Comparison of ENCODE assay signal across 13 cellular contexts in the genomic region with DNA sequence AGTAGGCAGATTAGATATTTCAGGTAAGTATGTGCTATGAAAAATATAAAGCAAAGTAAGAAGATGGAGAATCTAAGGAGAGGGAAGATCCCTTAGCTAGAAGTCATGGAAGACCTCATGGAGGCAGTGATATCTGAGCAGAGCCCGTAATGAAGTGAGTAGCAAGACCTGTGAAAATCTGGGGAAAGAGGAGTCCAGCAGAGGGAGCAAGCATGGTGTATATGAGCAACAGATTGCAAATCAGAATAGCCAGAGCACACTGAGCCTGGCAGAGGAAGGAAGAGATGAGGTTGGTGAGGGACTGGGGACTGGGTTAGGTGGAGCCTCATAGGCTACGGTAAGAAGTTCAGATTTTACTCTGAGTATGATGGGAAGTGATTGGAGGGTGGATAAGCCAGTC. TPM values are rescaled to one million over a fixed set of nuclear protein-coding genes. Genes with fewer than 3 reads are reported as not detected.
A peak's percentile ranks its signal among the peaks of the same experiment; 100 is the strongest.
DNase-seq lines count a peak whose midpoint lies in the region; ATAC-seq, FAIRE-seq and TF ChIP-seq lines count a peak whose summit lies in the region.
"Had no signal": no experiment of that assay in that cellular context is flagged by ENCODE, and none has a peak within 500 bp of the region (broad histone marks: within the 10 kb centered on the region; RNA-seq: fewer than 3 reads in every experiment).

No MANE protein-coding gene starts in this region.

- H4K20me1 ChIP-seq in MM.1S (ENCODE audit: insufficient read depth, low read length) (no peaks in the 10 kb centered on the region), GM12878 (ENCODE audit: control insufficient read depth, insufficient read depth) (no peaks in the 10 kb centered on the region)
- H4K20me1 ChIP-seq: BLaER1 had no signal

- TF ChIP-seq POLR2A in GM12878 (IDR thresholded peaks at IDR 0.05; ENCODE audit: low read depth, low read length) = no peak

- TF ChIP-seq CTCF in MM.1S (IDR thresholded peaks at IDR 0.05; ENCODE audit: low read length) (peak; percentile 28), GM12878 (IDR thresholded peaks at IDR 0.05 in 2 of 3, conservative IDR thresholded peaks at IDR 0.05 in 1 of 3; ENCODE audit: control insufficient read depth in 2 of 3, extremely low read depth in 1 of 3, insufficient read depth in 1 of 3, low read depth in 3 of 3, low read length in 3 of 3) (peak; percentile 8 to 36 (median 20); a peak in 3 of 6 replicates), omental fat pad (IDR thresholded peaks at IDR 0.05) (no peak), CD14-positive monocyte (IDR thresholded peaks at IDR 0.05) (no peak)

- no peaks in the 10 kb centered on the region for H3K9me3 Mint-ChIP-seq in CD14-positive monocyte
- H3K9me3 Mint-ChIP-seq: immature natural killer cell had no signal

- H3K27ac Mint-ChIP-seq in CD14-positive monocyte = no peak overlapping the region
- H3K27ac Mint-ChIP-seq: immature natural killer cell had no signal

- no peak overlapping the region for H2BK120ac ChIP-seq in mesendoderm (ENCODE audit: low read depth, low read length)

- no peaks in the 10 kb centered on the region for H3K36me3 ChIP-seq in MM.1S (replicated peaks; ENCODE audit: insufficient read depth, low read length)
- H3K36me3 ChIP-seq in GM12878 (ENCODE audit: control insufficient read depth in 2 of 2, insufficient read depth in 2 of 2, low read length in 1 of 2) = no peaks in the 10 kb centered on the region
- H3K36me3 ChIP-seq in mesendoderm (ENCODE audit: control insufficient read depth, insufficient read depth, low read length) = no peaks in the 10 kb centered on the region
- H3K36me3 ChIP-seq: BLaER1 had no signal

- no peaks in the 10 kb centered on the region for H3K9me2 ChIP-seq in MM.1S (replicated peaks; ENCODE audit: insufficient read depth, low read length)

- H2AK5ac ChIP-seq in mesendoderm (ENCODE audit: low read length) = no peak overlapping the region

- H2BK15ac ChIP-seq in mesendoderm (replicated peaks; ENCODE audit: low read depth) = no peak overlapping the region

- H2AFZ ChIP-seq in MM.1S (ENCODE audit: low read length) = no peak overlapping the region
- no peak overlapping the region for H2AFZ ChIP-seq in GM12878 (ENCODE audit: control insufficient read depth, low read depth, low read length)

- CTCF ChIA-PET in GM12878 (lab: Yijun Ruan, JAX) = interaction anchor here (0.9 to 4.0 kb wide), 5 partner anchors 10 to 118 kb away, joined by 3 to 80 read pairs (median 11); no protein-coding TSS in a partner anchor

- TF ChIP-seq EP300 in GM12878 (IDR thresholded peaks at IDR 0.05; ENCODE audit: borderline replicate concordance in 1 of 2, control insufficient read depth in 1 of 2, low read depth in 2 of 2, low read length in 2 of 2) = no peak

- 0 out of 2 replicates have a peak, but pooled peaks have one; percentile 12 for TF ChIP-seq RAD21 in GM12878 (IDR thresholded peaks at IDR 0.05; ENCODE audit: insufficient read depth, low read depth, low read length)

- H3K56ac ChIP-seq in mesendoderm (ENCODE audit: low read length) = no peak overlapping the region

- no peak overlapping the region for H3K4ac ChIP-seq in mesendoderm (ENCODE audit: low read depth, low read length)

- FAIRE-seq in GM12878 (lab: Jason Lieb, UNC) = peak; percentile 86

- SMC1A ChIA-PET in GM12878 (lab: Charles Lee; ENCODE audit: uncharacterized antibody, unreplicated experiment) = interaction anchor here (0.6 to 3.5 kb wide), 2 partner anchors 112 to 119 kb away, joined by 3 to 34 read pairs; no protein-coding TSS in a partner anchor

- intact Hi-C loops in GM12878 (cut with micrococcal nuclease; ENCODE audit: unreplicated experiment) = no loop called here
- intact Hi-C loops in CD14-positive monocyte (cut with micrococcal nuclease) = loop anchor here (5.0 to 10.0 kb wide), 2 partner anchors 115 to 118 kb away; no protein-coding TSS in a partner anchor

- DNase-seq in NCI-H510A treated with DMSO at 0.1 percent for 48 hours (lab: John Stamatoyannopoulos, UW) = peak; percentile 38
- no peak for DNase-seq in NCI-H510A (lab: John Stamatoyannopoulos, UW)
- no peak for DNase-seq in MM.1S
- DNase-seq in GM12878 (ENCODE audit: low read depth, low spot score) = no peak
- DNase-seq in mesendoderm = peak; percentile 71
- DNase-seq in stimulated activated CD4-positive, alpha-beta T cell treated with anti-CD3 and anti-CD28 coated beads, Interleukin-2, amount 100 ng/mL, for 48 hours = no peak
- DNase-seq in omental fat pad (ENCODE audit: low spot score) = no peak
- no peak for DNase-seq in CD14-positive monocyte (ENCODE audit: low spot score)
- DNase-seq: activated gamma-delta T cell; immature natural killer cell; NK-92 treated with Interleukin-12 subunit alpha and Interleukin-12 subunit beta, amount 100 ng/mL, for 24 hours; stimulated activated CD4-positive, alpha-beta T cell treated with anti-CD3 and anti-CD28 coated beads, Interleukin-15, amount 100 ng/mL, for 24 hours had no signal

- RAD21 ChIA-PET in GM12878 (lab: Charles Lee; ENCODE audit: unreplicated experiment) = interaction anchor here (3.5 kb wide), 1 partner anchor 112 kb away, joined by 26 read pairs; no protein-coding TSS in a partner anchor

- BruUV-seq in GM12878 (replicated peaks; lab: Mats Ljungman, UMichigan) = no TSS peak

- no peak overlapping the region for H3K18ac ChIP-seq in mesendoderm (ENCODE audit: low read length)

- H3K27ac ChIP-seq in MM.1S (ENCODE audit: low read length) (no peak overlapping the region), GM12878 (ENCODE audit: control insufficient read depth, insufficient read depth) (no peak overlapping the region), mesendoderm (ENCODE audit: low read depth, low read length) (no peak overlapping the region)
- H3K27ac ChIP-seq: BLaER1 had no signal

- in situ Hi-C loops in GM12878 (cut with MboI) = no loop called here

- WGBS in GM12878 (ENCODE audit: insufficient coverage, insufficient replicate concordance, low lambda C conversion rate, missing lambda C conversion rate) = 0% methylated on average over 2 of the region's 2 CpGs
- WGBS in mesendoderm (ENCODE audit: extremely low coverage, insufficient coverage, low lambda C conversion rate) = no CpG with 5 or more reads among the region's 2 CpGs

- POLR2A ChIA-PET in GM12878 (lab: Charles Lee) = no interaction called here

- no peaks in the 10 kb centered on the region for H3K79me1 ChIP-seq in mesendoderm (ENCODE audit: low read length)

- H2BK5ac ChIP-seq in mesendoderm (ENCODE audit: low read length) = no peak overlapping the region

- H3K4me3 ChIP-seq in MM.1S (ENCODE audit: low read length) (no peak overlapping the region), GM12878 (no peak overlapping the region), mesendoderm (ENCODE audit: low read length) (no peak overlapping the region)
- H3K4me3 ChIP-seq: BLaER1 had no signal

- H3K4me1 ChIP-seq in MM.1S (ENCODE audit: low read length) (no peaks in the 10 kb centered on the region), GM12878 (ENCODE audit: control insufficient read depth, insufficient read depth, low read length) (no peaks in the 10 kb centered on the region), mesendoderm (ENCODE audit: control insufficient read depth, low read depth, low read length) (no peaks in the 10 kb centered on the region)

- H3K79me2 ChIP-seq in MM.1S (ENCODE audit: low read length) (no peaks in the 10 kb centered on the region), GM12878 (ENCODE audit: control insufficient read depth, insufficient read depth, low read length) (no peaks in the 10 kb centered on the region), mesendoderm (ENCODE audit: control insufficient read depth, insufficient read depth, low read length) (no peaks in the 10 kb centered on the region)

- peaks cover 0 to 6% (median 5%) of the 10 kb centered on the region in 3 donors for H3K27me3 Mint-ChIP-seq in CD14-positive monocyte (ENCODE audit: low read depth in 3 of 3)

- no peaks in the 10 kb centered on the region for H3K4me1 Mint-ChIP-seq in CD14-positive monocyte
- H3K4me1 Mint-ChIP-seq: immature natural killer cell had no signal

- H3K36me3 Mint-ChIP-seq in CD14-positive monocyte = no peaks in the 10 kb centered on the region
- H3K36me3 Mint-ChIP-seq: immature natural killer cell had no signal

- H3K4me2 ChIP-seq in MM.1S (ENCODE audit: low read depth, low read length) (no peak overlapping the region), GM12878 (ENCODE audit: control insufficient read depth, insufficient read depth) (no peak overlapping the region), mesendoderm (ENCODE audit: low read length) (no peak overlapping the region)
- H3K4me2 ChIP-seq: BLaER1 had no signal

- no peaks in the 10 kb centered on the region for H3F3A ChIP-seq in MM.1S (ENCODE audit: insufficient read depth, low read length)

- no peak overlapping the region for H3K4me3 Mint-ChIP-seq in CD14-positive monocyte
- H3K4me3 Mint-ChIP-seq: immature natural killer cell had no signal

- no peak overlapping the region for H4K5ac ChIP-seq in mesendoderm (ENCODE audit: low read length)

- H4K8ac ChIP-seq in mesendoderm (ENCODE audit: low read depth, low read length) = no peak overlapping the region

- H3K27me3 ChIP-seq in MM.1S (replicated peaks; ENCODE audit: insufficient read depth, low read length) = peaks cover 31% of the 10 kb centered on the region
- H3K27me3 ChIP-seq in GM12878 (replicated peaks in 1 of 2; ENCODE audit: control insufficient read depth in 2 of 2, insufficient read depth in 2 of 2, low read length in 1 of 2) = peaks cover 0 to 1% of the 10 kb centered on the region in 2 experiments; a peak in 2 of 4 replicates
- H3K27me3 ChIP-seq in mesendoderm (ENCODE audit: insufficient read depth, low read length, poor library complexity) = no peaks in the 10 kb centered on the region
- H3K27me3 ChIP-seq: BLaER1 had no signal

- no peak overlapping the region for H3K23ac ChIP-seq in mesendoderm (ENCODE audit: low read length)

- peak; percentile 48; the same call in 1 of the 3 replicates for ATAC-seq in GM12878
- no peak for ATAC-seq in omental fat pad (ENCODE audit: low FRiP score)

- no peak overlapping the region for H3K9ac ChIP-seq in MM.1S (ENCODE audit: low read length)
- H3K9ac ChIP-seq in GM12878 (ENCODE audit: control insufficient read depth, insufficient read depth, low read length) = no peak overlapping the region
- H3K9ac ChIP-seq in mesendoderm (ENCODE audit: low read length) = no peak overlapping the region
- H3K9ac ChIP-seq: BLaER1 had no signal

- H3K9me3 ChIP-seq in MM.1S (replicated peaks; ENCODE audit: insufficient read depth, low read length) = no peaks in the 10 kb centered on the region
- no peaks in the 10 kb centered on the region for H3K9me3 ChIP-seq in GM12878 (replicated peaks; ENCODE audit: control insufficient read depth, insufficient read depth, low read length)
- H3K9me3 ChIP-seq: BLaER1 had no signal

RNA-seq across cellular contexts. Expression of a gene that starts 9.4 kb away (rescaled TPM):
- not detected in 2 replicates for total RNA-seq in GM12878 (2013; cell fraction: nucleolus; rRNA removed)
- total RNA-seq in GM12878 (2014; rRNA removed) = not detected in 2 replicates
- not detected in 2 replicates for total RNA-seq in GM12878 (2014; rRNA removed; fragmentation: Illumina TruSeq; extraction: Trizol)
- not detected in 2 replicates for total RNA-seq in GM12878 (2021)
- polyA plus RNA-seq in GM12878 (2011; ENCODE audit: low read depth) = not detected
- polyA plus RNA-seq in GM12878 (2011; rRNA removed) = not detected in 2 replicates
- 0.08 TPM in 1 of 2 replicates, not detected in the other for polyA plus RNA-seq in GM12878 (2011; cell fraction: cytosol; rRNA removed)
- not detected in 2 replicates for polyA plus RNA-seq in GM12878 (2011; cell fraction: nucleus; rRNA removed)
- polyA plus RNA-seq in GM12878 (2012) = not detected in 2 replicates
- not detected in 2 replicates for polyA plus RNA-seq in GM12878 (2014; fragmentation: Illumina TruSeq; extraction: Trizol)
- polyA plus RNA-seq in GM12878 (2014; fragmentation: Nextera tagmentation; extraction: Ambion mirVana) = not detected
- polyA plus RNA-seq in GM12878 (2014; rRNA removed) = not detected in 2 replicates
- not detected for polyA plus RNA-seq in GM12878 (2016; fragmentation: Nextera tagmentation; extraction: Ambion mirVana)
- polyA minus RNA-seq in GM12878 (2011; rRNA and poly(A)+ RNA removed) = not detected in 2 replicates
- not detected in 2 replicates for polyA minus RNA-seq in GM12878 (2011; cell fraction: cytosol; rRNA and poly(A)+ RNA removed)
- polyA minus RNA-seq in GM12878 (2011; cell fraction: nucleus; rRNA and poly(A)+ RNA removed) = not detected in 2 replicates
- polyA plus RNA-seq in mesendoderm (2013, experiment 1 of 2) = not detected
- polyA plus RNA-seq in mesendoderm (2013, experiment 2 of 2) = not detected
- not detected for total RNA-seq in omental fat pad
- not detected for polyA plus RNA-seq in CD14-positive monocyte
- polyA plus RNA-seq: immature natural killer cell had no signal

RNA-seq across cellular contexts. Expression of a gene that starts 15.4 kb away (rescaled TPM):
- 0.48 and 0.83 TPM in 2 replicates for total RNA-seq in GM12878 (2013; cell fraction: nucleolus; rRNA removed)
- total RNA-seq in GM12878 (2014; rRNA removed) (0.16 and 0.28 TPM in 2 replicates), GM12878 (2014; rRNA removed; fragmentation: Illumina TruSeq; extraction: Trizol) (0.18 TPM in 2 replicates), GM12878 (2021) (0.53 and 0.82 TPM in 2 replicates), omental fat pad (10 to 100 TPM in 1 of 4 donors, 1 to 10 TPM in 3; 7.5 to 26.5 (median 9.1) TPM)
- 0.14 TPM for polyA plus RNA-seq in GM12878 (2011; ENCODE audit: low read depth)
- polyA plus RNA-seq in GM12878 (2011; rRNA removed) (2.2 and 2.7 TPM in 2 replicates), GM12878 (2014; fragmentation: Illumina TruSeq; extraction: Trizol) (0.49 and 0.57 TPM in 2 replicates), GM12878 (2014; fragmentation: Nextera tagmentation; extraction: Ambion mirVana) (under 1 TPM; 0.05 TPM), GM12878 (2014; rRNA removed) (0.29 and 0.38 TPM in 2 replicates), GM12878 (2016; fragmentation: Nextera tagmentation; extraction: Ambion mirVana) (under 1 TPM; 0.28 to 0.48 TPM), CD14-positive monocyte (not detected)
- 1.9 and 2.1 TPM in 2 replicates for polyA plus RNA-seq in GM12878 (2011; cell fraction: cytosol; rRNA removed)
- polyA plus RNA-seq in GM12878 (2011; cell fraction: nucleus; rRNA removed) = 1.1 and 1.6 TPM in 2 replicates
- 0.09 and 0.21 TPM in 2 replicates for polyA plus RNA-seq in GM12878 (2012)
- 2.5 and 2.6 TPM in 2 replicates for polyA minus RNA-seq in GM12878 (2011; rRNA and poly(A)+ RNA removed)
- polyA minus RNA-seq in GM12878 (2011; cell fraction: cytosol; rRNA and poly(A)+ RNA removed) = 0.80 and 1.8 TPM in 2 replicates
- 1.2 and 2.4 TPM in 2 replicates for polyA minus RNA-seq in GM12878 (2011; cell fraction: nucleus; rRNA and poly(A)+ RNA removed)
- 11.9 TPM for polyA plus RNA-seq in mesendoderm (2013, experiment 1 of 2)
- 12.3 TPM for polyA plus RNA-seq in mesendoderm (2013, experiment 2 of 2)

Comparison
In these comparisons a context has a peak if more than half of its experiments do, and no peak if none do; other contexts are left out.
1. DNase-seq: peak in NCI-H510A treated with DMSO at 0.1 percent for 48 hours (single experiment) and mesendoderm (single experiment); none in NCI-H510A (single experiment), MM.1S (single experiment), GM12878 (single experiment), stimulated activated CD4-positive, alpha-beta T cell treated with anti-CD3 and anti-CD28 coated beads, Interleukin-2, amount 100 ng/mL, for 48 hours (0 of 2), omental fat pad (single experiment) and CD14-positive monocyte (single experiment).
2. CTCF ChIP-seq: peak in MM.1S (single experiment) and GM12878 (3 of 3); none in omental fat pad (0 of 3) and CD14-positive monocyte (single experiment).
3. RNA of a gene that starts 15.4 kb away (total RNA-seq): 7.5 to 26.5 TPM in omental fat pad; 0.16 to 0.83 TPM in GM12878; every median in the first group is over 4 times any median in the second.